Comparison of ENCODE assay signal across 15 cellular contexts in genomic region chr11:67367836-67368227, GRCh38. TPM values are rescaled to one million over a fixed set of nuclear protein-coding genes. Genes with fewer than 3 reads are reported as not detected.
A peak's percentile ranks its signal among the peaks of the same experiment; 100 is the strongest.
DNase-seq lines count a peak whose midpoint lies in the region; ATAC-seq and TF ChIP-seq lines count a peak whose summit lies in the region.
"Had no signal": no experiment of that assay in that cellular context is flagged by ENCODE, and none has a peak within 500 bp of the region (broad histone marks: within the 10 kb centered on the region; RNA-seq: fewer than 3 reads in every experiment).

No MANE protein-coding gene starts in this region.

- peaks cover 16 to 23% of the 10 kb centered on the region in 2 donors for H3K4me1 ChIP-seq in breast epithelium
- H3K4me1 ChIP-seq in mammary epithelial cell (ENCODE audit: insufficient read depth, low read length), result peaks cover 31% of the 10 kb centered on the region
- H3K4me1 ChIP-seq in osteoblast (ENCODE audit: insufficient read depth, low read length), result peaks cover 59% of the 10 kb centered on the region
- H3K4me1 ChIP-seq in vagina, result peaks cover 81% of the 10 kb centered on the region

- ATAC-seq in effector memory CD8-positive, alpha-beta T cell (replicated peaks), result no peak

- H3K4me1 Mint-ChIP-seq in effector memory CD8-positive, alpha-beta T cell (ENCODE audit: low read depth in 2 of 2), result peaks cover 77 to 85% of the 10 kb centered on the region in 2 donors

- peak overlapping the region; percentile 68 to 89 for H3K27ac ChIP-seq in breast epithelium
- H3K27ac ChIP-seq in mammary epithelial cell (ENCODE audit: insufficient read depth, low read depth, low read length), result no peak overlapping the region
- peak overlapping the region; percentile 21 for H3K27ac ChIP-seq in osteoblast (ENCODE audit: low read depth, low read length)
- peak overlapping the region; percentile 82 for H3K27ac ChIP-seq in vagina

- no peak overlapping the region for H3K9ac ChIP-seq in mammary epithelial cell (ENCODE audit: insufficient read depth, low read length)

- H3K36me3 Mint-ChIP-seq in effector memory CD8-positive, alpha-beta T cell (ENCODE audit: insufficient read depth), result peaks cover 43% of the 10 kb centered on the region

- H3K4me2 ChIP-seq in mammary epithelial cell (ENCODE audit: insufficient read depth, low read depth, low read length) (no peak overlapping the region), osteoblast (ENCODE audit: insufficient read depth, low read length) (peak overlapping the region; percentile 45)

- intact Hi-C loops in breast epithelium (cut with DNase I; ENCODE audit: low total_unique reads), result no loop called here
- intact Hi-C loops in mammary epithelial cell (cut with micrococcal nuclease), result no loop called here
- intact Hi-C loops in vagina (cut with DNase I), result no loop called here

- H3K27me3 Mint-ChIP-seq in effector memory CD8-positive, alpha-beta T cell, result no peaks in the 10 kb centered on the region

- H3K79me2 ChIP-seq in mammary epithelial cell (ENCODE audit: insufficient read depth, low read length), result peaks cover 72% of the 10 kb centered on the region
- H3K79me2 ChIP-seq in osteoblast (ENCODE audit: insufficient read depth, low read length), result peaks cover 85% of the 10 kb centered on the region

- H4K20me1 ChIP-seq in mammary epithelial cell (ENCODE audit: insufficient read depth, low read length), result no peaks in the 10 kb centered on the region
- peaks cover 75% of the 10 kb centered on the region for H4K20me1 ChIP-seq in osteoblast (ENCODE audit: insufficient read depth, low read length)

- peak overlapping the region; percentile 29 to 71 for H3K27ac Mint-ChIP-seq in effector memory CD8-positive, alpha-beta T cell
- H3K27ac Mint-ChIP-seq: activated naive CD4-positive, alpha-beta T cell treated with anti-CD3 and anti-CD28 coated beads for 36 hours; T-helper 1 cell treated with Interleukin-12 subunit alpha and Interleukin-12 subunit beta and Interleukin-4 antibody, amounts not matched to agents 30 μg/mL and 1 μg/mL, for 36 hours had no signal

- H3K4me3 Mint-ChIP-seq in effector memory CD8-positive, alpha-beta T cell, result peak overlapping the region; percentile 82 to 89
- H3K4me3 Mint-ChIP-seq: activated naive CD4-positive, alpha-beta T cell treated with anti-CD3 and anti-CD28 coated beads for 36 hours; T-helper 1 cell treated with Interleukin-12 subunit alpha and Interleukin-12 subunit beta and Interleukin-4 antibody, amounts not matched to agents 30 μg/mL and 1 μg/mL, for 36 hours had no signal

- no TSS peak for BruUV-seq in mammary epithelial cell (replicated peaks; lab: Mats Ljungman, UMichigan)

- no peak overlapping the region for H3K4me3 ChIP-seq in breast epithelium
- H3K4me3 ChIP-seq in mammary epithelial cell (replicated peaks in 1 of 3; ENCODE audit: insufficient read depth in 1 of 3, low read depth in 2 of 3, low read length in 3 of 3), result no peak overlapping the region
- H3K4me3 ChIP-seq in osteoblast (ENCODE audit: insufficient read depth, low read length), result no peak overlapping the region
- H3K4me3 ChIP-seq in vagina, result no peak overlapping the region

- no peak for TF ChIP-seq CTCF in breast epithelium (IDR thresholded peaks at IDR 0.05)
- no peak for TF ChIP-seq CTCF in mammary epithelial cell (conservative IDR thresholded peaks at IDR 0.05 in 1 of 2, IDR thresholded peaks at IDR 0.05 in 1 of 2; ENCODE audit: extremely low read depth in 1 of 2, insufficient read depth in 1 of 2, low read depth in 1 of 2, low read length in 2 of 2)
- no peak for TF ChIP-seq CTCF in osteoblast (IDR thresholded peaks at IDR 0.05; ENCODE audit: extremely low read depth, low read depth, low read length)
- TF ChIP-seq CTCF in vagina (IDR thresholded peaks at IDR 0.05), result no peak

- no peak overlapping the region for H2AFZ ChIP-seq in mammary epithelial cell (ENCODE audit: low read depth, low read length)
- H2AFZ ChIP-seq in osteoblast (ENCODE audit: low read length), result no peak overlapping the region

- CTCF ChIA-PET in mammary epithelial cell (lab: Charles Lee; ENCODE audit: low non-redundant PET), result no interaction called here

- no peaks in the 10 kb centered on the region for H3K27me3 ChIP-seq in breast epithelium
- no peaks in the 10 kb centered on the region for H3K27me3 ChIP-seq in mammary epithelial cell (ENCODE audit: insufficient read depth, low read length)
- H3K27me3 ChIP-seq in osteoblast (ENCODE audit: insufficient read depth, low read length), result no peaks in the 10 kb centered on the region
- no peaks in the 10 kb centered on the region for H3K27me3 ChIP-seq in vagina

- H3K36me3 ChIP-seq in breast epithelium (no peaks in the 10 kb centered on the region), mammary epithelial cell (ENCODE audit: insufficient read depth, low read length) (peaks cover 6% of the 10 kb centered on the region), osteoblast (ENCODE audit: insufficient read depth, low read length) (peaks cover 27% of the 10 kb centered on the region), vagina (no peaks in the 10 kb centered on the region)

- H3K9me3 Mint-ChIP-seq in effector memory CD8-positive, alpha-beta T cell, result no peaks in the 10 kb centered on the region
- H3K9me3 Mint-ChIP-seq: activated naive CD4-positive, alpha-beta T cell treated with anti-CD3 and anti-CD28 coated beads for 36 hours; T-helper 1 cell treated with Interleukin-12 subunit alpha and Interleukin-12 subunit beta and Interleukin-4 antibody, amounts not matched to agents 30 μg/mL and 1 μg/mL, for 36 hours had no signal

- 58% methylated on average over 5 of the region's 6 CpGs for WGBS in mammary epithelial cell (ENCODE audit: low coverage, missing lambda C conversion rate)

- in situ Hi-C loops in mammary epithelial cell (cut with MboI; ENCODE audit: low sequenced_read_pairs in 2 of 2), result no loop called here

- dilution Hi-C loops in mammary epithelial cell (cut with HindIII; ENCODE audit: low sequenced_read_pairs), result no loop called here

- DNase-seq in breast epithelium (ENCODE audit: low spot score in 2 of 2) (no peak), mammary epithelial cell (no peak), osteoblast (ENCODE audit: insufficient read length, low spot score, missing footprints) (peak; percentile 90), vagina (ENCODE audit: extremely low spot score in 2 of 2) (no peak), OCI-M1 (lab: John Stamatoyannopoulos, UW) (no peak), epidermal melanocyte (ENCODE audit: insufficient read length, low spot score) (no peak), iPS-NIHi7 (ENCODE audit: extremely low spot score) (no peak)
- DNase-seq in effector memory CD8-positive, alpha-beta T cell, result no peak
- DNase-seq: activated CD4-positive, alpha-beta T cell treated with anti-CD3 and anti-CD28 coated beads for 48 hours; activated naive CD4-positive, alpha-beta T cell treated with anti-CD3 and anti-CD28 coated beads for 36 hours; Calu3; hippocampal formation; stimulated activated naive CD4-positive, alpha-beta T cell had no signal

- H3K9me3 ChIP-seq in breast epithelium (no peaks in the 10 kb centered on the region), mammary epithelial cell (replicated peaks; ENCODE audit: insufficient read depth, low read length) (no peaks in the 10 kb centered on the region), osteoblast (ENCODE audit: low read depth, low read length) (no peaks in the 10 kb centered on the region), vagina (no peaks in the 10 kb centered on the region)

- TF ChIP-seq POLR2A in breast epithelium (IDR thresholded peaks at IDR 0.05), result no peak
- no peak for TF ChIP-seq POLR2A in vagina (IDR thresholded peaks at IDR 0.05)

RNA-seq across cellular contexts. Expression of gene CLCF1, which starts 5.6 kb away (rescaled TPM):
- total RNA-seq in breast epithelium, result 10 to 100 TPM in 2 of 3 donors, 1 to 10 TPM in 1; 3.2 to 11.1 (median 10.2) TPM
- total RNA-seq in mammary epithelial cell, result 10 to 100 TPM in 1 of 2 donors, 1 to 10 TPM in 1; 8.3 to 12.5 TPM
- polyA plus RNA-seq in mammary epithelial cell, result 15.4 TPM
- 21.4 TPM for polyA minus RNA-seq in mammary epithelial cell
- 6.2 and 6.9 TPM in 2 replicates for total RNA-seq in osteoblast
- total RNA-seq in vagina, result 20.6 TPM
- total RNA-seq: activated naive CD4-positive, alpha-beta T cell treated with anti-CD3 and anti-CD28 coated beads for 36 hours had no signal

RNA-seq across cellular contexts. Expression of gene POLD4, which starts 14.5 kb away (rescaled TPM):
- 10 to 100 TPM; 48.7 to 91.5 (median 69.2) TPM for total RNA-seq in breast epithelium
- total RNA-seq in mammary epithelial cell, result 10 to 100 TPM; 39.2 to 75.2 TPM
- polyA plus RNA-seq in mammary epithelial cell, result 86.3 TPM
- polyA minus RNA-seq in mammary epithelial cell, result 5.9 TPM
- 43.3 and 59.4 TPM in 2 replicates for total RNA-seq in osteoblast
- 80.0 TPM for total RNA-seq in vagina

RNA-seq across cellular contexts. Expression of gene RAD9A, which starts 24.0 kb away (rescaled TPM):
- 10 to 100 TPM; 11.0 to 31.0 (median 24.6) TPM for total RNA-seq in breast epithelium
- total RNA-seq in mammary epithelial cell, result 10 to 100 TPM in 1 of 2 donors, 1 to 10 TPM in 1; 6.5 to 17.2 TPM
- 15.4 TPM for polyA plus RNA-seq in mammary epithelial cell
- 4.8 TPM for polyA minus RNA-seq in mammary epithelial cell
- 7.6 and 10.3 TPM in 2 replicates for total RNA-seq in osteoblast
- 20.6 TPM for total RNA-seq in vagina

RNA-seq across cellular contexts. Expression of gene PPP1CA, which starts 33.8 kb away (rescaled TPM):
- total RNA-seq in breast epithelium (10 to 100 TPM; 73.1 to 91.9 (median 76.7) TPM), mammary epithelial cell (100 to 1,000 TPM; 178 to 182 TPM), osteoblast (161 and 169 TPM in 2 replicates), vagina (102 TPM)
- polyA plus RNA-seq in mammary epithelial cell, result 331 TPM
- polyA minus RNA-seq in mammary epithelial cell, result 255 TPM

RNA-seq across cellular contexts. Expression of gene TBC1D10C, which starts 36.1 kb away (rescaled TPM):
- total RNA-seq in breast epithelium, result 1 to 10 TPM in 2 of 3 donors, under 1 TPM in 1; 0.66 to 2.0 (median 1.6) TPM
- under 1 TPM in 1 of 2 donors, not detected in 1; 0.17 TPM for total RNA-seq in mammary epithelial cell
- not detected for polyA plus RNA-seq in mammary epithelial cell
- polyA minus RNA-seq in mammary epithelial cell, result not detected
- total RNA-seq in osteoblast, result not detected in 2 replicates
- total RNA-seq in vagina, result 6.6 TPM
- total RNA-seq: A673, Calu3 had no signal
